12 cellular contexts compared by ENCODE assay signal in the genomic region with DNA sequence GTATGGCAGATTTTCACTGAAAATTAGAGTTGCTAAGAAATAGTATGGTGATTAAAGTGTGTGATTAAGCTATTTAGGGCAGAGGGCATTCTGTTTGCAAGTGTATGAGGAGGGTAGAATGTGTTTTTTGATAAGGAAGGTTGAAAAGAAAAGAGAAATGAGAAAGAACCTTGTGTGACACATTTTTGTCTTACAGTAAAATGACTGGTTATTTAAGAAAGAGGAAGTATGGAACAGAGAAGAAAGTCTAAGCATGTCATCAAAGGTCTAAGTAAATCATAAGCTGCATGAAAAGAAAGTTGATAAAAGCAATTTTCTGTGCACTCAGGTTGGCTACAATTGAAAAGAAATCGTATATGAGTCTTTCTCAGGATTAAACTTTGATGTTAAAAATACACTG. TPM values are rescaled to one million over a fixed set of nuclear protein-coding genes. Genes with fewer than 3 reads are reported as not detected.
A peak's percentile ranks its signal among the peaks of the same experiment; 100 is the strongest.
DNase-seq lines count a peak whose midpoint lies in the region; ATAC-seq and TF ChIP-seq lines count a peak whose summit lies in the region.
"Had no signal": no experiment of that assay in that cellular context is flagged by ENCODE, and none has a peak within 500 bp of the region (broad histone marks: within the 10 kb centered on the region; RNA-seq: fewer than 3 reads in every experiment).

No MANE protein-coding gene starts in this region.

- peak overlapping the region; percentile 45 to 83 for H3K27ac Mint-ChIP-seq in T-cell

- no peaks in the 10 kb centered on the region for H3K9me3 ChIP-seq in adrenal gland (replicated peaks in 1 of 3)
- H3K9me3 ChIP-seq: prostate gland, upper lobe of right lung had no signal

- no peak for TF ChIP-seq POLR2A in adrenal gland (IDR thresholded peaks at IDR 0.05)

- no peak overlapping the region for H3K4me3 ChIP-seq in adrenal gland
- H3K4me3 ChIP-seq: prostate gland, upper lobe of right lung had no signal

- no peak for TF ChIP-seq CTCF in adrenal gland (IDR thresholded peaks at IDR 0.05)

- H3K36me3 Mint-ChIP-seq in T-cell = peaks cover 5% of the 10 kb centered on the region

- CTCF ChIA-PET in T-cell (lab: Charles Lee) = interaction anchor here (0.6 to 1.2 kb wide), 2 partner anchors 32 to 142 kb away, joined by 3 to 8 read pairs; no protein-coding TSS in a partner anchor

- peaks cover 22 to 49% (median 33%) of the 10 kb centered on the region in 3 donors for H3K4me1 Mint-ChIP-seq in T-cell

- H3K9me3 Mint-ChIP-seq in T-cell = peaks cover 0 to 5% (median 4%) of the 10 kb centered on the region in 3 donors

- WGBS in adrenal gland, 4 donors = 74 to 82% (median 77%) methylated on average over 1 of the region's 1 CpG

- H3K27ac ChIP-seq in adrenal gland = no peak overlapping the region
- H3K27ac ChIP-seq: prostate gland, upper lobe of right lung had no signal

- H3K4me3 Mint-ChIP-seq in T-cell = peak overlapping the region in 1 of 3 donors; percentile 0

- no peaks in the 10 kb centered on the region for H3K27me3 ChIP-seq in adrenal gland
- H3K27me3 ChIP-seq: upper lobe of right lung had no signal

- H3K4me1 ChIP-seq in adrenal gland (replicated peaks in 1 of 2) = peaks cover 0 to 9% of the 10 kb centered on the region in 2 donors
- H3K4me1 ChIP-seq: prostate gland had no signal

- intact Hi-C loops in Right ventricle myocardium superior (cut with DNase I) (no loop called here), adrenal gland (cut with DNase I) (no loop called here)

- POLR2A ChIA-PET in T-cell (lab: Charles Lee) = interaction anchor here (0.6 to 0.7 kb wide), 2 partner anchors 45 to 1967 kb away, joined by 3 to 11 read pairs; no protein-coding TSS in a partner anchor

- no peaks in the 10 kb centered on the region for H3K36me3 ChIP-seq in adrenal gland (replicated peaks in 1 of 2)
- H3K36me3 ChIP-seq: prostate gland, upper lobe of right lung had no signal

- no peaks in the 10 kb centered on the region for H3K27me3 Mint-ChIP-seq in T-cell

- peak; percentile 81 for ATAC-seq in GM18502 (IDR thresholded peaks at IDR 0.05; ENCODE audit: poor library complexity, unreplicated experiment)
- peak; percentile 78 for ATAC-seq in GM19043 (IDR thresholded peaks at IDR 0.05; ENCODE audit: low read depth, unreplicated experiment)
- peak; percentile 64 for ATAC-seq in HG03103 (IDR thresholded peaks at IDR 0.05; ENCODE audit: low read depth, unreplicated experiment)
- no peak for ATAC-seq in T-cell (replicated peaks in 1 of 4)
- ATAC-seq in Right ventricle myocardium superior (ENCODE audit: poor library complexity) = no peak
- ATAC-seq: SK-N-SH treated with all-trans-retinoic acid at 6 μM for 48 hours, upper lobe of right lung had no signal

- DNase-seq in T-cell (no peak), Right ventricle myocardium superior (no peak), adrenal gland (no peak)
- no peak for DNase-seq in stimulated activated CD4-positive, alpha-beta T cell treated with anti-CD3 and anti-CD28 coated beads, Interleukin-12 subunit alpha, Interleukin-12 subunit beta, amount 100 ng/mL, for 4 hours
- DNase-seq: central memory CD4-positive, alpha-beta T cell; NCI-H526 treated with DMSO at 0.1 percent for 48 hours; upper lobe of right lung had no signal

RNA-seq across cellular contexts. Expression of a gene that starts 5.2 kb away (rescaled TPM):
- total RNA-seq in T-cell (10 to 100 TPM in 1 of 5 donors, 1 to 10 TPM in 4; 3.2 to 10.7 (median 7.2) TPM), Right ventricle myocardium superior (3.4 TPM), adrenal gland (10 to 100 TPM in 1 of 8 donors, 1 to 10 TPM in 7; 1.2 to 11.5 (median 4.3) TPM)
- polyA plus RNA-seq in adrenal gland = 1 to 10 TPM; 2.3 to 8.1 (median 3.9) TPM

RNA-seq across cellular contexts. Expression of a gene that starts 6.7 kb away (rescaled TPM):
- total RNA-seq in T-cell (10 to 100 TPM in 1 of 5 donors, 1 to 10 TPM in 4; 6.5 to 15.2 (median 9.1) TPM), Right ventricle myocardium superior (2.7 TPM), adrenal gland (10 to 100 TPM in 3 of 8 donors, 1 to 10 TPM in 5; 5.0 to 18.8 (median 8.5) TPM)
- 1 to 10 TPM; 2.4 to 9.3 (median 4.2) TPM for polyA plus RNA-seq in adrenal gland

RNA-seq across cellular contexts. Expression of a gene that starts 44.8 kb away (rescaled TPM):
- 10 to 100 TPM; 46.3 to 93.1 (median 79.9) TPM for total RNA-seq in T-cell
- total RNA-seq in Right ventricle myocardium superior = 14.5 TPM
- 100 to 1,000 TPM in 1 of 8 donors, 10 to 100 TPM in 7; 25.7 to 103 (median 65.9) TPM for total RNA-seq in adrenal gland
- 10 to 100 TPM; 13.0 to 18.1 (median 15.2) TPM for polyA plus RNA-seq in adrenal gland

Comparison
In these comparisons a context has a peak if more than half of its experiments do, and no peak if none do; other contexts are left out.
1. ATAC-seq: peak in GM18502 (single experiment), GM19043 (single experiment) and HG03103 (single experiment); none in T-cell (0 of 4) and Right ventricle myocardium superior (single experiment).